Comparison of ENCODE assay signal across 8 cellular contexts in the genomic region with DNA sequence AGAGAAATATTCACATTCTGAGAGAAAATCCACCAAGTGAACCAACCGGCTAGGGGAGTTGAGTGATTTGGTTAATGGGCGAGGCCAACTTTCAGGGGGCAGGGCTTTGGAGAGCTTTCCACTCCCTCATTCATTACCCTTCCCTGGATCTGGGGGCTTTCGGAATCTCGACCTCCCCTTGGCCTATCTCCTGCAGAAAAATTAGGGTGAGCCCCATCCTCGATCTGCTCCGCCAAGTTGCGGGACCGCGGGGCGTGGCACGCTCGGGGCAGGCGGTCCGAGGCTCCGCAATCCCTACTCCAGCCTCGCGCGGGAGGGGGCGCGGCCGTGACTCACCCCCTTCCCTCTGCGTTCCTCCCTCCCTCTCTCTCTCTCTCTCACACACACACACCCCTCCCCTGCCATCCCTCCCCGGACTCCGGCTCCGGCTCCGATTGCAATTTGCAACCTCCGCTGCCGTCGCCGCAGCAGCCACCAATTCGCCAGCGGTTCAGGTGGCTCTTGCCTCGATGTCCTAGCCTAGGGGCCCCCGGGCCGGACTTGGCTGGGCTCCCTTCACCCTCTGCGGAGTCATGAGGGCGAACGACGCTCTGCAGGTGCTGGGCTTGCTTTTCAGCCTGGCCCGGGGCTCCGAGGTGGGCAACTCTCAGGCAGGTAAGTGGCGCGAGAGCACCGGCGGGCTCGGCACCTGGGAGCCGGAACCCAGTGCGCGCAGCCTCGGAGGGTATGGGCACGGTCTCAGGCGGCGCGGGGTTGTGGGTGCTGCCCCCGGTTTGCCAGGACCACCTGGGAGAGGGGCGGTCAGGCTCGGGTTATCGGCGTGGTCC.
DNase-seq lines count a peak whose midpoint lies in the region; ATAC-seq and TF ChIP-seq lines count a peak whose summit lies in the region.

TSS of gene ERBB3 (plus strand) at position 437 of the 827 bp plus-strand sequence. CDS start at position 573, 136 bp downstream.

- no peak for TF ChIP-seq POLR2A in erythroblast (IDR thresholded peaks at IDR 0.05; ENCODE audit: low read length)

- ATAC-seq in HG02885 (IDR thresholded peaks at IDR 0.05; ENCODE audit: poor library complexity, unreplicated experiment) (peak; percentile 37), GM21786 (IDR thresholded peaks at IDR 0.05; ENCODE audit: unreplicated experiment) (no peak)

- peaks cover 28% of the 10 kb centered on the region for H3K4me1 ChIP-seq in mucosa of stomach (ENCODE audit: control insufficient read depth, insufficient read depth, low read length)

- DNase-seq in DMS79 (lab: John Stamatoyannopoulos, UW) (peak; percentile 53), NOMO-1 treated with dmso at 0.1 percent for 144 hours (lab: John Stamatoyannopoulos, UW; ENCODE audit: unreplicated experiment) (peak; percentile 64), erythroblast (lab: John Stamatoyannopoulos, UW) (peak; percentile 67 to 85)
- DNase-seq in activated T-cell treated with anti-CD3 and anti-CD28 coated beads, Interleukin-2, amount 50 U/mL, for 1 hour = peak; percentile 80
- peak; percentile 77 for DNase-seq in stimulated activated CD8-positive, alpha-beta memory T cell treated with anti-CD3 and anti-CD28 coated beads, Interleukin-4, amount 100 ng/mL, for 48 hours

- H3K4me3 ChIP-seq in mucosa of stomach (ENCODE audit: low read length) = peak within 1 kb of the TSS; percentile 95

- H3K27me3 ChIP-seq in mucosa of stomach (ENCODE audit: control insufficient read depth, insufficient read depth, low read length) = peaks cover 4% of the 10 kb centered on the region

- peak within 1 kb of the TSS; percentile 96 for H3K9ac ChIP-seq in mucosa of stomach (ENCODE audit: low read length)

- no peaks in the 10 kb centered on the region for H3K9me3 ChIP-seq in mucosa of stomach (ENCODE audit: control insufficient read depth, low read length)

- peaks cover 13% of the 10 kb centered on the region for H3K36me3 ChIP-seq in mucosa of stomach (ENCODE audit: control insufficient read depth, insufficient read depth, low read length)
